1 cellular context compared by ENCODE assay signal in the genomic region with DNA sequence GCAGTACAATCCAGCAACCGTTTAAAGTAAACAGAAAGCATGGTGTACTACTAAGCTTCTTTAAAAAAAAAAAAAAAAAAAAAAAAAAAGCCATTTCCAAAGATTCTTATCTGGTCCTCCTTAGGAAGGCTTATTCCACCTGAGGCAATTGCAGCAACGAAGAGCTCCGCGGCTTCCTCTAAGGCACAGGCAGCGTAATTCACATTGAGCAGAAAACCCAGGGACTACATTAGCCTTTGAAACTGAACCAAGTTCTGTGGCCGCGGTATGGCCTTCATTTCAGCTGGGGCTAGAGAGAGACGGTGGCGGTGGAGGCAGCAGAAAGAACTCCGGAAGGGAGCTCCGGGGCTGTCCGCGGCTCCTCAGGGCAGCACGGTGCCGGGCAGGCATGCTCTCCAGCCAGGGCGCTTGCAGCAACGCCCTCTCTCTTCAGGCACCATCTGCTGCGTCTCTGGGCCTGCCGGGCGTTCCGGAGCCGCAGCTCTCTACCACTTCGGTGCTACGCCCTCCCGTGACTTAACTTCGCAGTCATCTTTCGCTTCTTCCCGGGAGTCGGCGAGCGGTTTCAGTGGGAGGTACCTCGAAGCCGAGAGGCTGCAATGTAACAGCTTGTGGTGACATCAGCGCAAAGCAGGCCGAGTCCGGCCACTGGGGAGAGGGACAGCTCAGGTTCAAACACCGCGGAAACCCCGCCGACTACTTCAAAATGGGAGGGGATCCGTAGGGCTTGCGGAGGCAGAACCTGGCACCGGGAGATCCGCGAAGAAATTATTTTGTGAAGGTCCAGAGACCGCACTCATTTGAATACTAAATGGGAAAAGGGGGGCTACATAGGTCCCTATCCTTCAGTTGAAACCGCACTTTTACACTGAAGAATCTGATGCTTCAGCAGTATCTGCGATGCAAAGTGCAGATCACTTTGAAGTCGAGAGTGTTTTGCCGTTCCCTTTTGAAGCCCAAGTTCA.
TF ChIP-seq lines count a peak whose summit lies in the region.

No MANE protein-coding gene starts in this region.

TF ChIP-seq in WTC11, 78 proteins besides CTCF, POLR2A, EP300 and RAD21 (continued from another document):
- TF ChIP-seq, protein P1, sequence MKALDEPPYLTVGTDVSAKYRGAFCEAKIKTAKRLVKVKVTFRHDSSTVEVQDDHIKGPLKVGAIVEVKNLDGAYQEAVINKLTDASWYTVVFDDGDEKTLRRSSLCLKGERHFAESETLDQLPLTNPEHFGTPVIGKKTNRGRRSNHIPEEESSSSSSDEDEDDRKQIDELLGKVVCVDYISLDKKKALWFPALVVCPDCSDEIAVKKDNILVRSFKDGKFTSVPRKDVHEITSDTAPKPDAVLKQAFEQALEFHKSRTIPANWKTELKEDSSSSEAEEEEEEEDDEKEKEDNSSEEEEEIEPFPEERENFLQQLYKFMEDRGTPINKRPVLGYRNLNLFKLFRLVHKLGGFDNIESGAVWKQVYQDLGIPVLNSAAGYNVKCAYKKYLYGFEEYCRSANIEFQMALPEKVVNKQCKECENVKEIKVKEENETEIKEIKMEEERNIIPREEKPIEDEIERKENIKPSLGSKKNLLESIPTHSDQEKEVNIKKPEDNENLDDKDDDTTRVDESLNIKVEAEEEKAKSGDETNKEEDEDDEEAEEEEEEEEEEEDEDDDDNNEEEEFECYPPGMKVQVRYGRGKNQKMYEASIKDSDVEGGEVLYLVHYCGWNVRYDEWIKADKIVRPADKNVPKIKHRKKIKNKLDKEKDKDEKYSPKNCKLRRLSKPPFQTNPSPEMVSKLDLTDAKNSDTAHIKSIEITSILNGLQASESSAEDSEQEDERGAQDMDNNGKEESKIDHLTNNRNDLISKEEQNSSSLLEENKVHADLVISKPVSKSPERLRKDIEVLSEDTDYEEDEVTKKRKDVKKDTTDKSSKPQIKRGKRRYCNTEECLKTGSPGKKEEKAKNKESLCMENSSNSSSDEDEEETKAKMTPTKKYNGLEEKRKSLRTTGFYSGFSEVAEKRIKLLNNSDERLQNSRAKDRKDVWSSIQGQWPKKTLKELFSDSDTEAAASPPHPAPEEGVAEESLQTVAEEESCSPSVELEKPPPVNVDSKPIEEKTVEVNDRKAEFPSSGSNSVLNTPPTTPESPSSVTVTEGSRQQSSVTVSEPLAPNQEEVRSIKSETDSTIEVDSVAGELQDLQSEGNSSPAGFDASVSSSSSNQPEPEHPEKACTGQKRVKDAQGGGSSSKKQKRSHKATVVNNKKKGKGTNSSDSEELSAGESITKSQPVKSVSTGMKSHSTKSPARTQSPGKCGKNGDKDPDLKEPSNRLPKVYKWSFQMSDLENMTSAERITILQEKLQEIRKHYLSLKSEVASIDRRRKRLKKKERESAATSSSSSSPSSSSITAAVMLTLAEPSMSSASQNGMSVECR (CRISPR knock-in tag; IDR thresholded peaks at IDR 0.05; ENCODE audit: borderline replicate concordance), result peak; percentile 57; the same call in 1 of the 2 replicates
- TF ChIP-seq NFATC4 (CRISPR knock-in tag; IDR thresholded peaks at IDR 0.05), result no peak
- TF ChIP-seq ZNF317 (CRISPR knock-in tag; IDR thresholded peaks at IDR 0.05; ENCODE audit: borderline replicate concordance, low read depth), result 0 out of 2 replicates have a peak, but pooled peaks have one; percentile 7
- TF ChIP-seq, protein P2, sequence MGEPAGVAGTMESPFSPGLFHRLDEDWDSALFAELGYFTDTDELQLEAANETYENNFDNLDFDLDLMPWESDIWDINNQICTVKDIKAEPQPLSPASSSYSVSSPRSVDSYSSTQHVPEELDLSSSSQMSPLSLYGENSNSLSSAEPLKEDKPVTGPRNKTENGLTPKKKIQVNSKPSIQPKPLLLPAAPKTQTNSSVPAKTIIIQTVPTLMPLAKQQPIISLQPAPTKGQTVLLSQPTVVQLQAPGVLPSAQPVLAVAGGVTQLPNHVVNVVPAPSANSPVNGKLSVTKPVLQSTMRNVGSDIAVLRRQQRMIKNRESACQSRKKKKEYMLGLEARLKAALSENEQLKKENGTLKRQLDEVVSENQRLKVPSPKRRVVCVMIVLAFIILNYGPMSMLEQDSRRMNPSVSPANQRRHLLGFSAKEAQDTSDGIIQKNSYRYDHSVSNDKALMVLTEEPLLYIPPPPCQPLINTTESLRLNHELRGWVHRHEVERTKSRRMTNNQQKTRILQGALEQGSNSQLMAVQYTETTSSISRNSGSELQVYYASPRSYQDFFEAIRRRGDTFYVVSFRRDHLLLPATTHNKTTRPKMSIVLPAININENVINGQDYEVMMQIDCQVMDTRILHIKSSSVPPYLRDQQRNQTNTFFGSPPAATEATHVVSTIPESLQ (CRISPR knock-in tag; IDR thresholded peaks at IDR 0.05), result no peak
- TF ChIP-seq SMAD3 (CRISPR knock-in tag; IDR thresholded peaks at IDR 0.05; ENCODE audit: borderline replicate concordance), result 0 out of 2 replicates have a peak, but pooled peaks have one; percentile 59
- TF ChIP-seq, protein P3, sequence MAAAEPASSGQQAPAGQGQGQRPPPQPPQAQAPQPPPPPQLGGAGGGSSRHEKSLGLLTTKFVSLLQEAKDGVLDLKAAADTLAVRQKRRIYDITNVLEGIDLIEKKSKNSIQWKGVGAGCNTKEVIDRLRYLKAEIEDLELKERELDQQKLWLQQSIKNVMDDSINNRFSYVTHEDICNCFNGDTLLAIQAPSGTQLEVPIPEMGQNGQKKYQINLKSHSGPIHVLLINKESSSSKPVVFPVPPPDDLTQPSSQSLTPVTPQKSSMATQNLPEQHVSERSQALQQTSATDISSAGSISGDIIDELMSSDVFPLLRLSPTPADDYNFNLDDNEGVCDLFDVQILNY (CRISPR knock-in tag; IDR thresholded peaks at IDR 0.05), result 0 out of 2 replicates have a peak, but pooled peaks have one; percentile 29
- TF ChIP-seq TEAD1 (CRISPR knock-in tag; IDR thresholded peaks at IDR 0.05), result peak; percentile 51; the same call in 1 of the 2 replicates
- TF ChIP-seq KAT7 (CRISPR knock-in tag; IDR thresholded peaks at IDR 0.05; ENCODE audit: borderline replicate concordance), result 0 out of 2 replicates have a peak, but pooled peaks have one; percentile 70
- TF ChIP-seq, protein P4, sequence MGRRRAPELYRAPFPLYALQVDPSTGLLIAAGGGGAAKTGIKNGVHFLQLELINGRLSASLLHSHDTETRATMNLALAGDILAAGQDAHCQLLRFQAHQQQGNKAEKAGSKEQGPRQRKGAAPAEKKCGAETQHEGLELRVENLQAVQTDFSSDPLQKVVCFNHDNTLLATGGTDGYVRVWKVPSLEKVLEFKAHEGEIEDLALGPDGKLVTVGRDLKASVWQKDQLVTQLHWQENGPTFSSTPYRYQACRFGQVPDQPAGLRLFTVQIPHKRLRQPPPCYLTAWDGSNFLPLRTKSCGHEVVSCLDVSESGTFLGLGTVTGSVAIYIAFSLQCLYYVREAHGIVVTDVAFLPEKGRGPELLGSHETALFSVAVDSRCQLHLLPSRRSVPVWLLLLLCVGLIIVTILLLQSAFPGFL (CRISPR knock-in tag; IDR thresholded peaks at IDR 0.05; ENCODE audit: borderline replicate concordance), result no peak
- 0 out of 2 replicates have a peak, but pooled peaks have one; percentile 60 for TF ChIP-seq PRRX2 (CRISPR knock-in tag; IDR thresholded peaks at IDR 0.05)
- TF ChIP-seq CREB1 (CRISPR knock-in tag; IDR thresholded peaks at IDR 0.05), result 0 out of 2 replicates have a peak, but pooled peaks have one; percentile 63
- TF ChIP-seq ZNF232 (CRISPR knock-in tag; IDR thresholded peaks at IDR 0.05), result peak; percentile 86
- peak; percentile 89 for TF ChIP-seq ETV6 (CRISPR knock-in tag; IDR thresholded peaks at IDR 0.05)
- TF ChIP-seq MYBL2 (CRISPR knock-in tag; IDR thresholded peaks at IDR 0.05), result peak; percentile 85; the same call in 1 of the 2 replicates
- TF ChIP-seq, protein P5, sequence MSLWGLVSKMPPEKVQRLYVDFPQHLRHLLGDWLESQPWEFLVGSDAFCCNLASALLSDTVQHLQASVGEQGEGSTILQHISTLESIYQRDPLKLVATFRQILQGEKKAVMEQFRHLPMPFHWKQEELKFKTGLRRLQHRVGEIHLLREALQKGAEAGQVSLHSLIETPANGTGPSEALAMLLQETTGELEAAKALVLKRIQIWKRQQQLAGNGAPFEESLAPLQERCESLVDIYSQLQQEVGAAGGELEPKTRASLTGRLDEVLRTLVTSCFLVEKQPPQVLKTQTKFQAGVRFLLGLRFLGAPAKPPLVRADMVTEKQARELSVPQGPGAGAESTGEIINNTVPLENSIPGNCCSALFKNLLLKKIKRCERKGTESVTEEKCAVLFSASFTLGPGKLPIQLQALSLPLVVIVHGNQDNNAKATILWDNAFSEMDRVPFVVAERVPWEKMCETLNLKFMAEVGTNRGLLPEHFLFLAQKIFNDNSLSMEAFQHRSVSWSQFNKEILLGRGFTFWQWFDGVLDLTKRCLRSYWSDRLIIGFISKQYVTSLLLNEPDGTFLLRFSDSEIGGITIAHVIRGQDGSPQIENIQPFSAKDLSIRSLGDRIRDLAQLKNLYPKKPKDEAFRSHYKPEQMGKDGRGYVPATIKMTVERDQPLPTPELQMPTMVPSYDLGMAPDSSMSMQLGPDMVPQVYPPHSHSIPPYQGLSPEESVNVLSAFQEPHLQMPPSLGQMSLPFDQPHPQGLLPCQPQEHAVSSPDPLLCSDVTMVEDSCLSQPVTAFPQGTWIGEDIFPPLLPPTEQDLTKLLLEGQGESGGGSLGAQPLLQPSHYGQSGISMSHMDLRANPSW (CRISPR knock-in tag; conservative IDR thresholded peaks at IDR 0.05; ENCODE audit: low read depth), result no peak
